1 cellular context compared by ENCODE assay signal in the genomic region with DNA sequence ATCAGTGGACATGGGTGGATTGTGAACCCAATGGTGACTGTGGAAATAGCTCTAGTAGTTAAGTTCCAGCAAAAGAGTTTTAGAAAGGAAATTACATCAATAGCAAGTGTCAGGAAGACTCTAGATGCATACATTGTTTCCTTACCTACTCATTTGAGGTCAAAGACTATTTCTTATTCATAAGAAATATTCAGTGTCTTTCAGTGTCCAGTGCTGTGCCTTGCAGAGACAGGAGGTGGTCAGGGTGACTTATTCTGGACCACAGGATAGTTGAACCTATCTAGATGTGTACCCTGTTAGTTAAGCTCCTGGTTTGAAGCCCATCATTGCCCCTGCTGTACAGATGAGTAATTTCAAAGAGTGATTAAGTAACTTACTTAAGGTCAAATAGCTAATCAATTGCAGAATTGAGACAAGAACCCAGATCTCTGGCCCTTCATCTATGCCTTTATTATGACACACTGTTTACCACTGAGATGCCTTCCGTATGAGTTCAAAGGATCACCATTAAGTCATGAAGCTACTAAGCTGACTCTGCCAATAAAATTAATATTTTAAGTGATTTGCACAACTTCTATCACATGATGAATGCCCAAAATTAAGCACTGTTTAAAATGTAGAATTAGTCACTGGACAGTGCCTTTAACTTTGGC.
TF ChIP-seq lines count a peak whose summit lies in the region.

No MANE protein-coding gene starts in this region.

TF ChIP-seq in HepG2, 621 proteins besides CTCF, POLR2A, EP300 and RAD21:
- TF ChIP-seq, protein P1, sequence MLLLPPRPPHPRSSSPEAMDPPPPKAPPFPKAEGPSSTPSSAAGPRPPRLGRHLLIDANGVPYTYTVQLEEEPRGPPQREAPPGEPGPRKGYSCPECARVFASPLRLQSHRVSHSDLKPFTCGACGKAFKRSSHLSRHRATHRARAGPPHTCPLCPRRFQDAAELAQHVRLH (CRISPR knock-in tag; IDR thresholded peaks at IDR 0.05; ENCODE audit: borderline replicate concordance, low read depth): no peak
- no peak for TF ChIP-seq HNRNPLL (IDR thresholded peaks at IDR 0.05; ENCODE audit: low read depth, low read length, poor library complexity, severe bottlenecking)
- TF ChIP-seq ZNF251 (CRISPR knock-in tag; IDR thresholded peaks at IDR 0.05): no peak
- TF ChIP-seq ZNF564 (CRISPR knock-in tag; IDR thresholded peaks at IDR 0.05): no peak
- TF ChIP-seq, protein P2, sequence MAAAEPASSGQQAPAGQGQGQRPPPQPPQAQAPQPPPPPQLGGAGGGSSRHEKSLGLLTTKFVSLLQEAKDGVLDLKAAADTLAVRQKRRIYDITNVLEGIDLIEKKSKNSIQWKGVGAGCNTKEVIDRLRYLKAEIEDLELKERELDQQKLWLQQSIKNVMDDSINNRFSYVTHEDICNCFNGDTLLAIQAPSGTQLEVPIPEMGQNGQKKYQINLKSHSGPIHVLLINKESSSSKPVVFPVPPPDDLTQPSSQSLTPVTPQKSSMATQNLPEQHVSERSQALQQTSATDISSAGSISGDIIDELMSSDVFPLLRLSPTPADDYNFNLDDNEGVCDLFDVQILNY (CRISPR knock-in tag; conservative IDR thresholded peaks at IDR 0.05): no peak
- TF ChIP-seq, protein P3, sequence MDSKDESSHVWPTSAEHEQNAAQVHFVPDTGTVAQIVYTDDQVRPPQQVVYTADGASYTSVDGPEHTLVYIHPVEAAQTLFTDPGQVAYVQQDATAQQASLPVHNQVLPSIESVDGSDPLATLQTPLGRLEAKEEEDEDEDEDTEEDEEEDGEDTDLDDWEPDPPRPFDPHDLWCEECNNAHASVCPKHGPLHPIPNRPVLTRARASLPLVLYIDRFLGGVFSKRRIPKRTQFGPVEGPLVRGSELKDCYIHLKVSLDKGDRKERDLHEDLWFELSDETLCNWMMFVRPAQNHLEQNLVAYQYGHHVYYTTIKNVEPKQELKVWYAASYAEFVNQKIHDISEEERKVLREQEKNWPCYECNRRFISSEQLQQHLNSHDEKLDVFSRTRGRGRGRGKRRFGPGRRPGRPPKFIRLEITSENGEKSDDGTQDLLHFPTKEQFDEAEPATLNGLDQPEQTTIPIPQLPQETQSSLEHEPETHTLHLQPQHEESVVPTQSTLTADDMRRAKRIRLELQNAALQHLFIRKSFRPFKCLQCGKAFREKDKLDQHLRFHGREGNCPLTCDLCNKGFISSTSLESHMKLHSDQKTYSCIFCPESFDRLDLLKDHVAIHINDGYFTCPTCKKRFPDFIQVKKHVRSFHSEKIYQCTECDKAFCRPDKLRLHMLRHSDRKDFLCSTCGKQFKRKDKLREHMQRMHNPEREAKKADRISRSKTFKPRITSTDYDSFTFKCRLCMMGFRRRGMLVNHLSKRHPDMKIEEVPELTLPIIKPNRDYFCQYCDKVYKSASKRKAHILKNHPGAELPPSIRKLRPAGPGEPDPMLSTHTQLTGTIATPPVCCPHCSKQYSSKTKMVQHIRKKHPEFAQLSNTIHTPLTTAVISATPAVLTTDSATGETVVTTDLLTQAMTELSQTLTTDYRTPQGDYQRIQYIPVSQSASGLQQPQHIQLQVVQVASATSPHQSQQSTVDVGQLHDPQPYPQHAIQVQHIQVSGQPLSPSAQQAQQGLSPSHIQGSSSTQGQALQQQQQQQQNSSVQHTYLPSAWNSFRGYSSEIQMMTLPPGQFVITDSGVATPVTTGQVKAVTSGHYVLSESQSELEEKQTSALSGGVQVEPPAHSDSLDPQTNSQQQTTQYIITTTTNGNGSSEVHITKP (CRISPR knock-in tag; IDR thresholded peaks at IDR 0.05; ENCODE audit: low read depth): no peak
- TF ChIP-seq, protein P4, sequence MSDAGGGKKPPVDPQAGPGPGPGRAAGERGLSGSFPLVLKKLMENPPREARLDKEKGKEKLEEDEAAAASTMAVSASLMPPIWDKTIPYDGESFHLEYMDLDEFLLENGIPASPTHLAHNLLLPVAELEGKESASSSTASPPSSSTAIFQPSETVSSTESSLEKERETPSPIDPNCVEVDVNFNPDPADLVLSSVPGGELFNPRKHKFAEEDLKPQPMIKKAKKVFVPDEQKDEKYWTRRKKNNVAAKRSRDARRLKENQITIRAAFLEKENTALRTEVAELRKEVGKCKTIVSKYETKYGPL (CRISPR knock-in tag; IDR thresholded peaks at IDR 0.05): no peak
- TF ChIP-seq, protein P5, sequence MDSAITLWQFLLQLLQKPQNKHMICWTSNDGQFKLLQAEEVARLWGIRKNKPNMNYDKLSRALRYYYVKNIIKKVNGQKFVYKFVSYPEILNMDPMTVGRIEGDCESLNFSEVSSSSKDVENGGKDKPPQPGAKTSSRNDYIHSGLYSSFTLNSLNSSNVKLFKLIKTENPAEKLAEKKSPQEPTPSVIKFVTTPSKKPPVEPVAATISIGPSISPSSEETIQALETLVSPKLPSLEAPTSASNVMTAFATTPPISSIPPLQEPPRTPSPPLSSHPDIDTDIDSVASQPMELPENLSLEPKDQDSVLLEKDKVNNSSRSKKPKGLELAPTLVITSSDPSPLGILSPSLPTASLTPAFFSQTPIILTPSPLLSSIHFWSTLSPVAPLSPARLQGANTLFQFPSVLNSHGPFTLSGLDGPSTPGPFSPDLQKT (CRISPR knock-in tag; IDR thresholded peaks at IDR 0.05; ENCODE audit: borderline replicate concordance): no peak
- no peak for TF ChIP-seq NKX3-1 (CRISPR knock-in tag; IDR thresholded peaks at IDR 0.05)
- TF ChIP-seq, protein P6, sequence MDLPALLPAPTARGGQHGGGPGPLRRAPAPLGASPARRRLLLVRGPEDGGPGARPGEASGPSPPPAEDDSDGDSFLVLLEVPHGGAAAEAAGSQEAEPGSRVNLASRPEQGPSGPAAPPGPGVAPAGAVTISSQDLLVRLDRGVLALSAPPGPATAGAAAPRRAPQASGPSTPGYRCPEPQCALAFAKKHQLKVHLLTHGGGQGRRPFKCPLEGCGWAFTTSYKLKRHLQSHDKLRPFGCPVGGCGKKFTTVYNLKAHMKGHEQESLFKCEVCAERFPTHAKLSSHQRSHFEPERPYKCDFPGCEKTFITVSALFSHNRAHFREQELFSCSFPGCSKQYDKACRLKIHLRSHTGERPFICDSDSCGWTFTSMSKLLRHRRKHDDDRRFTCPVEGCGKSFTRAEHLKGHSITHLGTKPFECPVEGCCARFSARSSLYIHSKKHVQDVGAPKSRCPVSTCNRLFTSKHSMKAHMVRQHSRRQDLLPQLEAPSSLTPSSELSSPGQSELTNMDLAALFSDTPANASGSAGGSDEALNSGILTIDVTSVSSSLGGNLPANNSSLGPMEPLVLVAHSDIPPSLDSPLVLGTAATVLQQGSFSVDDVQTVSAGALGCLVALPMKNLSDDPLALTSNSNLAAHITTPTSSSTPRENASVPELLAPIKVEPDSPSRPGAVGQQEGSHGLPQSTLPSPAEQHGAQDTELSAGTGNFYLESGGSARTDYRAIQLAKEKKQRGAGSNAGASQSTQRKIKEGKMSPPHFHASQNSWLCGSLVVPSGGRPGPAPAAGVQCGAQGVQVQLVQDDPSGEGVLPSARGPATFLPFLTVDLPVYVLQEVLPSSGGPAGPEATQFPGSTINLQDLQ (CRISPR knock-in tag; IDR thresholded peaks at IDR 0.05): no peak
